In the genomic region with DNA sequence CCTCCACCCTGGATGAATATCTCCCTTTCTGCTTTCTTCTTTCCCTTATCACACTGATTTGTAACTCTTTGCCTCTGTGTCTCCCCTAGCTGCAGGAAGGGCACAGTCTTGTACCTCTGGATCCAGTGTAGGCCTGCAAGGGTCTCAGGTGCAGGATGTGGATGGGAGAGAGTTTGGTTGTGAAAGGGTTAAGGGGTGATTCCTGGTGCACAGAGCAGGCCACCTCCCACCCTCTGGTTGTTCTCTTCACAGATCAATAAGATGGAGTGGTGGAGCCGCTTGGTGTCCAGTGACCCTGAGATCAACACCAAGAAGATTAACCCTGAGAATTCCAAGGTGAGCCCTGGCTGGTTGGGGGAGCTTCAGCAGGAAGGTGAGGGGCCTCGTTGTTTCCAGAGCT, we compare ENCODE assay signal across 1 cellular context.
TF ChIP-seq lines count a peak whose summit lies in the region.

No MANE protein-coding gene starts in this region.

TF ChIP-seq in liver, 16 proteins besides CTCF, POLR2A, EP300 and RAD21:
- TF ChIP-seq, protein P1, sequence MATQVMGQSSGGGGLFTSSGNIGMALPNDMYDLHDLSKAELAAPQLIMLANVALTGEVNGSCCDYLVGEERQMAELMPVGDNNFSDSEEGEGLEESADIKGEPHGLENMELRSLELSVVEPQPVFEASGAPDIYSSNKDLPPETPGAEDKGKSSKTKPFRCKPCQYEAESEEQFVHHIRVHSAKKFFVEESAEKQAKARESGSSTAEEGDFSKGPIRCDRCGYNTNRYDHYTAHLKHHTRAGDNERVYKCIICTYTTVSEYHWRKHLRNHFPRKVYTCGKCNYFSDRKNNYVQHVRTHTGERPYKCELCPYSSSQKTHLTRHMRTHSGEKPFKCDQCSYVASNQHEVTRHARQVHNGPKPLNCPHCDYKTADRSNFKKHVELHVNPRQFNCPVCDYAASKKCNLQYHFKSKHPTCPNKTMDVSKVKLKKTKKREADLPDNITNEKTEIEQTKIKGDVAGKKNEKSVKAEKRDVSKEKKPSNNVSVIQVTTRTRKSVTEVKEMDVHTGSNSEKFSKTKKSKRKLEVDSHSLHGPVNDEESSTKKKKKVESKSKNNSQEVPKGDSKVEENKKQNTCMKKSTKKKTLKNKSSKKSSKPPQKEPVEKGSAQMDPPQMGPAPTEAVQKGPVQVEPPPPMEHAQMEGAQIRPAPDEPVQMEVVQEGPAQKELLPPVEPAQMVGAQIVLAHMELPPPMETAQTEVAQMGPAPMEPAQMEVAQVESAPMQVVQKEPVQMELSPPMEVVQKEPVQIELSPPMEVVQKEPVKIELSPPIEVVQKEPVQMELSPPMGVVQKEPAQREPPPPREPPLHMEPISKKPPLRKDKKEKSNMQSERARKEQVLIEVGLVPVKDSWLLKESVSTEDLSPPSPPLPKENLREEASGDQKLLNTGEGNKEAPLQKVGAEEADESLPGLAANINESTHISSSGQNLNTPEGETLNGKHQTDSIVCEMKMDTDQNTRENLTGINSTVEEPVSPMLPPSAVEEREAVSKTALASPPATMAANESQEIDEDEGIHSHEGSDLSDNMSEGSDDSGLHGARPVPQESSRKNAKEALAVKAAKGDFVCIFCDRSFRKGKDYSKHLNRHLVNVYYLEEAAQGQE (IDR thresholded peaks at IDR 0.05) = no peak
- TF ChIP-seq, protein P2, sequence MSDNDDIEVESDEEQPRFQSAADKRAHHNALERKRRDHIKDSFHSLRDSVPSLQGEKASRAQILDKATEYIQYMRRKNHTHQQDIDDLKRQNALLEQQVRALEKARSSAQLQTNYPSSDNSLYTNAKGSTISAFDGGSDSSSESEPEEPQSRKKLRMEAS (IDR thresholded peaks at IDR 0.05) = no peak
- TF ChIP-seq HNF4G (IDR thresholded peaks at IDR 0.05) = no peak
- TF ChIP-seq SP1 (IDR thresholded peaks at IDR 0.05) = no peak
- no peak for TF ChIP-seq GABPA (IDR thresholded peaks at IDR 0.05 in 1 of 2, conservative IDR thresholded peaks at IDR 0.05 in 1 of 2)
- no peak for TF ChIP-seq JUND (IDR thresholded peaks at IDR 0.05)
- no peak for TF ChIP-seq TAF1 (conservative IDR thresholded peaks at IDR 0.05)
- TF ChIP-seq, protein P3, sequence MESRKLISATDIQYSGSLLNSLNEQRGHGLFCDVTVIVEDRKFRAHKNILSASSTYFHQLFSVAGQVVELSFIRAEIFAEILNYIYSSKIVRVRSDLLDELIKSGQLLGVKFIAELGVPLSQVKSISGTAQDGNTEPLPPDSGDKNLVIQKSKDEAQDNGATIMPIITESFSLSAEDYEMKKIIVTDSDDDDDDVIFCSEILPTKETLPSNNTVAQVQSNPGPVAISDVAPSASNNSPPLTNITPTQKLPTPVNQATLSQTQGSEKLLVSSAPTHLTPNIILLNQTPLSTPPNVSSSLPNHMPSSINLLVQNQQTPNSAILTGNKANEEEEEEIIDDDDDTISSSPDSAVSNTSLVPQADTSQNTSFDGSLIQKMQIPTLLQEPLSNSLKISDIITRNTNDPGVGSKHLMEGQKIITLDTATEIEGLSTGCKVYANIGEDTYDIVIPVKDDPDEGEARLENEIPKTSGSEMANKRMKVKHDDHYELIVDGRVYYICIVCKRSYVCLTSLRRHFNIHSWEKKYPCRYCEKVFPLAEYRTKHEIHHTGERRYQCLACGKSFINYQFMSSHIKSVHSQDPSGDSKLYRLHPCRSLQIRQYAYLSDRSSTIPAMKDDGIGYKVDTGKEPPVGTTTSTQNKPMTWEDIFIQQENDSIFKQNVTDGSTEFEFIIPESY (IDR thresholded peaks at IDR 0.05) = no peak
- no peak for TF ChIP-seq RXRA (IDR thresholded peaks at IDR 0.05)
- TF ChIP-seq, protein P4, sequence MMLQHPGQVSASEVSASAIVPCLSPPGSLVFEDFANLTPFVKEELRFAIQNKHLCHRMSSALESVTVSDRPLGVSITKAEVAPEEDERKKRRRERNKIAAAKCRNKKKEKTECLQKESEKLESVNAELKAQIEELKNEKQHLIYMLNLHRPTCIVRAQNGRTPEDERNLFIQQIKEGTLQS (IDR thresholded peaks at IDR 0.05) = no peak
- no peak for TF ChIP-seq NR2F2 (IDR thresholded peaks at IDR 0.05)
- no peak for TF ChIP-seq FOXA1 (IDR thresholded peaks at IDR 0.05)
- no peak for TF ChIP-seq EGR1 (IDR thresholded peaks at IDR 0.05; ENCODE audit: low read depth in 2 of 2)
- TF ChIP-seq HNF4A (conservative IDR thresholded peaks at IDR 0.05) = no peak
- no peak for TF ChIP-seq YY1 (IDR thresholded peaks at IDR 0.05)
